In genomic region chr2:233301248-233301647, GRCh38 we compare ENCODE assay signal across 19 cellular contexts.
A peak's percentile ranks its signal among the peaks of the same experiment; 100 is the strongest.
DNase-seq lines count a peak whose midpoint lies in the region; ATAC-seq, FAIRE-seq and TF ChIP-seq lines count a peak whose summit lies in the region.
"Had no signal": no experiment of that assay in that cellular context is flagged by ENCODE, and none has a peak within 500 bp of the region (broad histone marks: within the 10 kb centered on the region; RNA-seq: fewer than 3 reads in every experiment).

No MANE protein-coding gene starts in this region.

- H3K27ac ChIP-seq in WERI-Rb-1, result peak overlapping the region; percentile 28
- H3K27ac ChIP-seq: A549; BLaER1 treated with 17β-estradiol and CSF1 and Interleukin-3, amounts not matched to agents 10 nM and 100 nM; C4-2B had no signal

- DNase-seq in WERI-Rb-1, result no peak
- DNase-seq in NCI-H526 (lab: John Stamatoyannopoulos, UW), result no peak
- DNase-seq: 8988T; AML-193; Caco-2; Calu3; CD4-positive, alpha-beta T cell; CD8-positive, alpha-beta T cell; DMS79 treated with DMSO at 0.1 percent for 48 hours; GDM1 had no signal

- FAIRE-seq in G401.6 (lab: Jason Lieb, UNC), result peak; percentile 28
- FAIRE-seq: A549, GM12878, GM12892, GM18507 had no signal

- ATAC-seq in HG02588 (IDR thresholded peaks at IDR 0.05; ENCODE audit: unreplicated experiment), result no peak
- ATAC-seq in HG03439 (IDR thresholded peaks at IDR 0.05; ENCODE audit: unreplicated experiment), result no peak
- ATAC-seq: A549; CD8-positive, alpha-beta T cell; GM12878 had no signal

- no peaks in the 10 kb centered on the region for H3K9me3 ChIP-seq in WERI-Rb-1 (ENCODE audit: severe bottlenecking)
- H3K9me3 ChIP-seq: A549; BLaER1 treated with 17β-estradiol and CSF1 and Interleukin-3, amounts not matched to agents 10 nM and 100 nM; Caco-2 had no signal

- no peak overlapping the region for H3K4me3 ChIP-seq in WERI-Rb-1 (ENCODE audit: low read depth, low read length)
- H3K4me3 ChIP-seq: A549; BLaER1 treated with 17β-estradiol and CSF1 and Interleukin-3, amounts not matched to agents 10 nM and 100 nM; GM12878 had no signal

- H3K27me3 ChIP-seq in WERI-Rb-1 (ENCODE audit: insufficient read depth, low read depth, severe bottlenecking), result no peaks in the 10 kb centered on the region
- H3K27me3 ChIP-seq: BLaER1 treated with 17β-estradiol and CSF1 and Interleukin-3, amounts not matched to agents 10 nM and 100 nM had no signal

- TF ChIP-seq CTCF in WERI-Rb-1 (IDR thresholded peaks at IDR 0.05; ENCODE audit: low read depth, low read length), result no peak

- H3K36me3 ChIP-seq in WERI-Rb-1, result no peaks in the 10 kb centered on the region
